ENCODE assay signal across 7 cellular contexts in the genomic region with DNA sequence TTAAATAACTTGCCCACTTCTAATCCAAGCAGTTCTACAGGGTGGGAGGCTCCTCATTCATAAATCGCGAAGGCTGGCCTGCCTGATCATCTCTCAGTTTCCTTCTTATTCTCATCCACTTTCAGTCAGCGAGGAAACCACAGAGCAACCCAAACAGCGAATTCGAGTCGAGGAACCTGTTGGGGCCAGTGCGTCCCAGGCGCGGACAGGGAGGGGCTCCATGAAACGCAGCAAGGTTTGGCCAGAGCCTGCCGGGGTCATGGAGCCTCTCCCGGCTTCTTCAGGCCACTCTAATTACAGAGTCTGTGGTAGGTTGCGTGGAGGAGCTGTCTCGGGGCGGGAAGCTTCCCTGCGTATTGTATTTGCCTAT. TPM values are rescaled to one million over a fixed set of nuclear protein-coding genes. Genes with fewer than 3 reads are reported as not detected.
DNase-seq lines count a peak whose midpoint lies in the region; ATAC-seq, FAIRE-seq and TF ChIP-seq lines count a peak whose summit lies in the region.

No MANE protein-coding gene starts in this region.

- in situ Hi-C loops in K562 (cut with MboI) = no loop called here

- POLR2A ChIA-PET in K562 (lab: Yijun Ruan, JAX) = interaction anchor here (1.0 to 1.2 kb wide), 2 partner anchors 12 to 152 kb away, joined by 3 to 7 read pairs; no protein-coding TSS in a partner anchor

- no peak for FAIRE-seq in K562 (lab: Jason Lieb, UNC)

- peak overlapping the region; percentile 76 to 88 for H3K9ac ChIP-seq in K562 (ENCODE audit: insufficient read depth in 1 of 2, low read depth in 2 of 2, low read length in 2 of 2)

- H3K4me1 ChIP-seq in K562 (replicated peaks in 1 of 2; ENCODE audit: control insufficient read depth in 2 of 2, insufficient read depth in 2 of 2, low read length in 2 of 2) = peaks cover 16 to 32% of the 10 kb centered on the region in 2 experiments

- peaks cover 6 to 18% (median 12%) of the 10 kb centered on the region in 3 donors for H3K4me1 Mint-ChIP-seq in IgD-negative memory B cell
- H3K4me1 Mint-ChIP-seq in stimulated activated effector memory CD8-positive, alpha-beta T cell treated with anti-CD3 and anti-CD28 coated beads, Interleukin-12 subunit alpha, Interleukin-12 subunit beta, amount 100 ng/mL, for 72 hours = peaks cover 29% of the 10 kb centered on the region

- H3K9me3 ChIP-seq in K562 (replicated peaks; ENCODE audit: control insufficient read depth, insufficient read depth, low read depth, low read length) = no peaks in the 10 kb centered on the region

- peak overlapping the region; percentile 82 for H3K27ac ChIP-seq in K562 (ENCODE audit: extremely low read depth, low read depth, low read length)

- H4K20me1 ChIP-seq in K562 (replicated peaks; ENCODE audit: control insufficient read depth, insufficient read depth, low read length) = peaks cover 10% of the 10 kb centered on the region

- DNase-seq in K562 (ENCODE audit: extremely low read depth in 1 of 4, low spot score in 3 of 4) = peak in 2 of 4 experiments; percentile 6 to 15
- no peak for DNase-seq in left colon
- peak; percentile 5 to 64 for DNase-seq in stimulated activated effector memory CD8-positive, alpha-beta T cell treated with anti-CD3 and anti-CD28 coated beads, Interleukin-12 subunit alpha, Interleukin-12 subunit beta, amount 100 ng/mL, for 72 hours (ENCODE audit: low spot score in 2 of 2)
- DNase-seq in islet precursor cell = no peak
- DNase-seq in NCI-H1048 (lab: John Stamatoyannopoulos, UW) = no peak

- no TSS peak for BruUV-seq in K562 (replicated peaks; lab: Mats Ljungman, UMichigan)

- intact Hi-C loops in K562 (cut with micrococcal nuclease) (no loop called here), left colon (cut with DNase I, micrococcal nuclease) (no loop called here)

- TF ChIP-seq POLR2A in K562 (conservative IDR thresholded peaks at IDR 0.05) = no peak

- ATAC-seq in GM19395 (IDR thresholded peaks at IDR 0.05; ENCODE audit: unreplicated experiment) (peak; percentile 33), K562 (peak; percentile 19), left colon (peak; percentile 4)
- ATAC-seq in stimulated activated effector memory CD8-positive, alpha-beta T cell treated with anti-CD3 and anti-CD28 coated beads, Interleukin-12 subunit alpha, Interleukin-12 subunit beta, amount 100 ng/mL, for 72 hours = peak; percentile 63

- CTCF ChIA-PET in K562 (lab: Yijun Ruan, JAX; ENCODE audit: low intra/inter-chr PET ratio) = no interaction called here

- no peaks in the 10 kb centered on the region for H3K79me2 ChIP-seq in K562 (ENCODE audit: control insufficient read depth, insufficient read depth, low read length)

- peak overlapping the region; percentile 94 for H2AFZ ChIP-seq in K562 (ENCODE audit: low read depth, low read length)

- no peak for TF ChIP-seq RAD21 in K562 (CRISPR knock-in tag; conservative IDR thresholded peaks at IDR 0.05 in 1 of 2, IDR thresholded peaks at IDR 0.05 in 1 of 2)

- TF ChIP-seq EP300 in K562 (IDR thresholded peaks at IDR 0.05; ENCODE audit: low read length) = no peak

- H3K36me3 ChIP-seq in K562 (ENCODE audit: control insufficient read depth, insufficient read depth, low read length) = no peaks in the 10 kb centered on the region

- peak overlapping the region; percentile 94 to 97 (median 96) for H3K4me3 Mint-ChIP-seq in IgD-negative memory B cell
- peak overlapping the region; percentile 91 for H3K4me3 Mint-ChIP-seq in stimulated activated effector memory CD8-positive, alpha-beta T cell treated with anti-CD3 and anti-CD28 coated beads, Interleukin-12 subunit alpha, Interleukin-12 subunit beta, amount 100 ng/mL, for 72 hours

- peaks cover 35% of the 10 kb centered on the region for H3K27me3 Mint-ChIP-seq in IgD-negative memory B cell

- no peaks in the 10 kb centered on the region for H3K9me3 Mint-ChIP-seq in IgD-negative memory B cell
- H3K9me3 Mint-ChIP-seq in stimulated activated effector memory CD8-positive, alpha-beta T cell treated with anti-CD3 and anti-CD28 coated beads, Interleukin-12 subunit alpha, Interleukin-12 subunit beta, amount 100 ng/mL, for 72 hours = no peaks in the 10 kb centered on the region

- H3K4me2 ChIP-seq in K562 (ENCODE audit: insufficient read depth, low read length) = peak overlapping the region; percentile 74

- peak overlapping the region; percentile 44; the same call in 1 of the 2 replicates for H3K4me3 ChIP-seq in K562

- 62% methylated on average over 15 of the region's 16 CpGs for WGBS in K562 (ENCODE audit: insufficient coverage, low coverage, missing lambda C conversion rate)

- H3K36me3 Mint-ChIP-seq in IgD-negative memory B cell = no peaks in the 10 kb centered on the region
- peaks cover 4% of the 10 kb centered on the region for H3K36me3 Mint-ChIP-seq in stimulated activated effector memory CD8-positive, alpha-beta T cell treated with anti-CD3 and anti-CD28 coated beads, Interleukin-12 subunit alpha, Interleukin-12 subunit beta, amount 100 ng/mL, for 72 hours

- H3K27me3 ChIP-seq in K562 (ENCODE audit: control insufficient read depth in 2 of 2, insufficient read depth in 2 of 2, low read length in 2 of 2) = peaks cover 6 to 26% of the 10 kb centered on the region in 2 experiments

- TF ChIP-seq CTCF in K562 (IDR thresholded peaks at IDR 0.05 in 2 of 3, conservative IDR thresholded peaks at IDR 0.05 in 1 of 3; ENCODE audit: insufficient read depth in 2 of 3, low read depth in 1 of 3, low read length in 3 of 3) = no peak

- no peaks in the 10 kb centered on the region for H3K9me1 ChIP-seq in K562 (ENCODE audit: control insufficient read depth, insufficient read depth, low read length)

- peak overlapping the region; percentile 13 to 84 (median 72) for H3K27ac Mint-ChIP-seq in IgD-negative memory B cell
- peak overlapping the region; percentile 88 for H3K27ac Mint-ChIP-seq in stimulated activated effector memory CD8-positive, alpha-beta T cell treated with anti-CD3 and anti-CD28 coated beads, Interleukin-12 subunit alpha, Interleukin-12 subunit beta, amount 100 ng/mL, for 72 hours

TF ChIP-seq in K562, 482 proteins besides CTCF, POLR2A, EP300 and RAD21 (continues in another document):
- TF ChIP-seq, protein P1, sequence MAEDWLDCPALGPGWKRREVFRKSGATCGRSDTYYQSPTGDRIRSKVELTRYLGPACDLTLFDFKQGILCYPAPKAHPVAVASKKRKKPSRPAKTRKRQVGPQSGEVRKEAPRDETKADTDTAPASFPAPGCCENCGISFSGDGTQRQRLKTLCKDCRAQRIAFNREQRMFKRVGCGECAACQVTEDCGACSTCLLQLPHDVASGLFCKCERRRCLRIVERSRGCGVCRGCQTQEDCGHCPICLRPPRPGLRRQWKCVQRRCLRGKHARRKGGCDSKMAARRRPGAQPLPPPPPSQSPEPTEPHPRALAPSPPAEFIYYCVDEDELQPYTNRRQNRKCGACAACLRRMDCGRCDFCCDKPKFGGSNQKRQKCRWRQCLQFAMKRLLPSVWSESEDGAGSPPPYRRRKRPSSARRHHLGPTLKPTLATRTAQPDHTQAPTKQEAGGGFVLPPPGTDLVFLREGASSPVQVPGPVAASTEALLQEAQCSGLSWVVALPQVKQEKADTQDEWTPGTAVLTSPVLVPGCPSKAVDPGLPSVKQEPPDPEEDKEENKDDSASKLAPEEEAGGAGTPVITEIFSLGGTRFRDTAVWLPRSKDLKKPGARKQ (CRISPR knock-in tag; IDR thresholded peaks at IDR 0.05) = 0 out of 2 replicates have a peak, but pooled peaks have one; percentile 58
- 0 out of 2 replicates have a peak, but pooled peaks have one; percentile 12 for TF ChIP-seq FOSL1 (tag; conservative IDR thresholded peaks at IDR 0.05)

RNA-seq across cellular contexts. Expression of a gene that starts 0.7 kb away (rescaled TPM):
- 0.19 TPM for polyA plus RNA-seq in IgD-negative memory B cell
- 0.58 and 1.4 TPM in 2 replicates for total RNA-seq in K562 (2011; cell fraction: chromatin; rRNA removed; ENCODE audit: low replicate concordance)
- 0.17 and 1.1 TPM in 2 replicates for total RNA-seq in K562 (2011; cell fraction: nucleolus; rRNA removed)
- 0.37 and 1.6 TPM in 2 replicates for total RNA-seq in K562 (2011; cell fraction: nucleoplasm; rRNA removed)
- total RNA-seq in K562 (2014; rRNA removed) = 0.05 TPM in 1 of 2 replicates, not detected in the other
- total RNA-seq in K562 (2014; rRNA removed; fragmentation: Illumina TruSeq; extraction: Trizol) = under 0.01 and 0.04 TPM in 2 replicates
- 0.04 TPM in 2 replicates for total RNA-seq in K562 (2015; rRNA removed; fragmentation: Illumina TruSeq; extraction: Trizol)
- 0.25 and 0.35 TPM in 2 replicates for total RNA-seq in K562 (2021)
- polyA plus RNA-seq in K562 (2011; rRNA removed) = 0.07 and 0.41 TPM in 2 replicates
- polyA plus RNA-seq in K562 (2011; cell fraction: cytosol; rRNA removed) = 0.07 and 0.25 TPM in 2 replicates
- polyA plus RNA-seq in K562 (2011; cell fraction: nucleus; rRNA removed) = 0.47 and 0.86 TPM in 2 replicates
- polyA plus RNA-seq in K562 (2012) = 0.35 and 0.47 TPM in 2 replicates
- polyA plus RNA-seq in K562 (2014; fragmentation: Illumina TruSeq; extraction: Trizol) = 0.07 and 0.15 TPM in 2 replicates
- under 1 TPM; 0.03 to 0.06 TPM for polyA plus RNA-seq in K562 (2014; fragmentation: Nextera tagmentation; extraction: Ambion mirVana)
- polyA plus RNA-seq in K562 (2014; rRNA removed) = 0.05 and 0.08 TPM in 2 replicates
- polyA minus RNA-seq in K562 (2011; rRNA and poly(A)+ RNA removed) = 0.18 and 0.96 TPM in 2 replicates
- polyA minus RNA-seq in K562 (2011; cell fraction: cytosol; rRNA and poly(A)+ RNA removed) = 1.5 TPM in 1 of 2 replicates, not detected in the other
- 0.67 and 0.78 TPM in 2 replicates for polyA minus RNA-seq in K562 (2011; cell fraction: nucleus; rRNA and poly(A)+ RNA removed)
- 10 to 100 TPM; 16.1 to 21.7 TPM for total RNA-seq in left colon

Comparison
In these comparisons a context has a peak if more than half of its experiments do, and no peak if none do; other contexts are left out.
1. ATAC-seq: peak in every context shown above with its lines; median percentile 63 in stimulated activated effector memory CD8-positive, alpha-beta T cell treated with anti-CD3 and anti-CD28 coated beads, Interleukin-12 subunit alpha, Interleukin-12 subunit beta, amount 100 ng/mL, for 72 hours; 33 in GM19395; 19 in K562; 4 in left colon.
2. DNase-seq: peak in stimulated activated effector memory CD8-positive, alpha-beta T cell treated with anti-CD3 and anti-CD28 coated beads, Interleukin-12 subunit alpha, Interleukin-12 subunit beta, amount 100 ng/mL, for 72 hours (2 of 2); none in left colon (0 of 2), islet precursor cell (single experiment) and NCI-H1048 (single experiment).
3. RNA of a gene that starts 0.7 kb away (total RNA-seq): 16.1 to 21.7 TPM in left colon; under 0.01 to 1.6 TPM in K562; every median in the first group is over 4 times any median in the second.